In the genomic region with DNA sequence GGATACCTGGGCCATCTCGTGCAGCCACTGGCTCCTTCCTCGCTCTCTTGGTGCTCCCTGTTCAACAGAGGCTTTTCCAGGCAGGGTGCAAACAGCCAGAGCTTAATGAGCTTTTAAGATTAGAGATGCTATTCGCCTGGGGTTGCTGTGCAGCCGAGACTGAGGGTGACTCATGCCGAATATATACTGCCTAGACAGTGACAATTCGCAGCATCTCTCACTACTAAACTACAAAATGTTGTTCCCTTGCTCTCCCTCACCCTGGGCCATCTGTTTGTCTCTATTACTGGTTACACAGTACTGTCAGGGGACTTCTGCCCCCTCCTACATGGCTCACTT, we compare ENCODE assay signal across 17 cellular contexts. TPM values are rescaled to one million over a fixed set of nuclear protein-coding genes. Genes with fewer than 3 reads are reported as not detected.
DNase-seq lines count a peak whose midpoint lies in the region; ATAC-seq and TF ChIP-seq lines count a peak whose summit lies in the region.
"Had no signal": no experiment of that assay in that cellular context is flagged by ENCODE, and none has a peak within 500 bp of the region (broad histone marks: within the 10 kb centered on the region; RNA-seq: fewer than 3 reads in every experiment).

No MANE protein-coding gene starts in this region.

- no peaks in the 10 kb centered on the region for H3K9me3 ChIP-seq in adrenal gland (replicated peaks in 1 of 3)
- H3K9me3 ChIP-seq: prostate gland had no signal

- H3K27ac ChIP-seq in adrenal gland = peak overlapping the region in 3 of 5 donors; percentile 4 to 82 (median 56)
- H3K27ac ChIP-seq: prostate gland, SK-N-MC had no signal

- intact Hi-C loops in adrenal gland (cut with DNase I) = no loop called here

- no peaks in the 10 kb centered on the region; the same call in none of the 2 replicates for H3K27me3 Mint-ChIP-seq in HFFc6 (ENCODE audit: insufficient read depth)
- no peaks in the 10 kb centered on the region for H3K27me3 Mint-ChIP-seq in effector memory CD8-positive, alpha-beta T cell
- H3K27me3 Mint-ChIP-seq: activated CD4-positive, alpha-beta T cell treated with anti-CD3 and anti-CD28 coated beads, Interleukin-2, amount 10 ng/mL, durations not matched to agents 24 days and 14 days; activated naive CD8-positive, alpha-beta T cell had no signal

- peaks cover 16% of the 10 kb centered on the region for H3K4me1 Mint-ChIP-seq in HFFc6 (ENCODE audit: low read depth)
- peaks cover 0 to 1% of the 10 kb centered on the region in 2 donors for H3K4me1 Mint-ChIP-seq in effector memory CD8-positive, alpha-beta T cell (ENCODE audit: low read depth in 2 of 2)

- TF ChIP-seq CTCF in HFFc6 (IDR thresholded peaks at IDR 0.05) (no peak), adrenal gland (IDR thresholded peaks at IDR 0.05) (no peak)

- H3K4me3 ChIP-seq in adrenal gland = no peak overlapping the region
- H3K4me3 ChIP-seq: prostate gland, SK-N-MC had no signal

- no peak overlapping the region for H3K27ac Mint-ChIP-seq in HFFc6
- no peak overlapping the region for H3K27ac Mint-ChIP-seq in effector memory CD8-positive, alpha-beta T cell
- H3K27ac Mint-ChIP-seq: activated CD4-positive, alpha-beta T cell treated with anti-CD3 and anti-CD28 coated beads, Interleukin-2, amount 10 ng/mL, durations not matched to agents 24 days and 14 days; activated naive CD8-positive, alpha-beta T cell had no signal

- DNase-seq in DMS53 (lab: John Stamatoyannopoulos, UW) (peak; percentile 58), DMS53 treated with DMSO at 0.1 percent for 48 hours (lab: John Stamatoyannopoulos, UW; ENCODE audit: unreplicated experiment) (no peak), HFFc6 (peak; percentile 39), adrenal gland (peak in 4 of 7 donors; percentile 44 to 60 (median 45)), middle frontal gyrus (ENCODE audit: extremely low spot score, low spot score) (peak; percentile 47), DMS79 (lab: John Stamatoyannopoulos, UW) (no peak)
- DNase-seq in effector memory CD8-positive, alpha-beta T cell = no peak
- DNase-seq: 8988T; activated CD4-positive, alpha-beta T cell treated with anti-CD3 and anti-CD28 coated beads, Interleukin-2, amount 10 ng/mL, durations not matched to agents 24 days and 14 days; effector CD8-positive, alpha-beta T cell; mammary epithelial cell; stimulated activated CD4-positive, alpha-beta T cell treated with anti-CD3 and anti-CD28 coated beads, Interleukin-4, amount 100 ng/mL, for 1 hour had no signal

- no peak overlapping the region; the same call in none of the 2 replicates for H3K4me3 Mint-ChIP-seq in HFFc6
- H3K4me3 Mint-ChIP-seq in effector memory CD8-positive, alpha-beta T cell = no peak overlapping the region
- H3K4me3 Mint-ChIP-seq: activated CD4-positive, alpha-beta T cell treated with anti-CD3 and anti-CD28 coated beads, Interleukin-2, amount 10 ng/mL, durations not matched to agents 24 days and 14 days; activated naive CD8-positive, alpha-beta T cell had no signal

- H3K27me3 ChIP-seq in adrenal gland = no peaks in the 10 kb centered on the region

- no peak for ATAC-seq in GM21723 (IDR thresholded peaks at IDR 0.05; ENCODE audit: unreplicated experiment)
- no peak for ATAC-seq in effector memory CD8-positive, alpha-beta T cell (replicated peaks)

- no peaks in the 10 kb centered on the region for H3K36me3 ChIP-seq in adrenal gland (replicated peaks in 1 of 2)
- H3K36me3 ChIP-seq: prostate gland had no signal

- peaks cover 8% of the 10 kb centered on the region; the same call in 1 of the 2 replicates for H3K36me3 Mint-ChIP-seq in HFFc6 (ENCODE audit: low read depth)
- H3K36me3 Mint-ChIP-seq in effector memory CD8-positive, alpha-beta T cell (ENCODE audit: insufficient read depth) = no peaks in the 10 kb centered on the region
- H3K36me3 Mint-ChIP-seq: activated naive CD8-positive, alpha-beta T cell had no signal

- peaks cover 10% of the 10 kb centered on the region for H3K9me3 Mint-ChIP-seq in HFFc6
- H3K9me3 Mint-ChIP-seq in effector memory CD8-positive, alpha-beta T cell = no peaks in the 10 kb centered on the region

- H3K4me1 ChIP-seq in adrenal gland (replicated peaks in 1 of 2) = peaks cover 7 to 17% of the 10 kb centered on the region in 2 donors
- H3K4me1 ChIP-seq: prostate gland had no signal

- no peak for TF ChIP-seq POLR2A in adrenal gland (IDR thresholded peaks at IDR 0.05)

- WGBS in adrenal gland, 4 donors = 39 to 56% (median 44%) methylated on average over 6 of the region's 6 CpGs

RNA-seq across cellular contexts. Expression of a gene that starts 26.0 kb away (rescaled TPM):
- total RNA-seq in HFFc6 (2021; fragmentation: NEBNext Ultra II Directional; extraction: Animal tissue kit (Norgen Biotek cat#: 25700)) = not detected
- total RNA-seq in adrenal gland = 100 to 1,000 TPM in 2 of 8 donors, 10 to 100 TPM in 6; 47.8 to 144 (median 82.9) TPM
- polyA plus RNA-seq in adrenal gland = 10 to 100 TPM; 34.3 to 73.2 (median 45.4) TPM
- total RNA-seq: LHCN-M2 had no signal
- polyA plus RNA-seq: mammary epithelial cell had no signal

Comparison
In these comparisons a context has a peak if more than half of its experiments do, and no peak if none do; other contexts are left out.
1. DNase-seq: peak in DMS53 (single experiment), HFFc6 (single experiment), adrenal gland (4 of 7) and middle frontal gyrus (single experiment); none in DMS53 treated with DMSO at 0.1 percent for 48 hours (single experiment), DMS79 (single experiment) and effector memory CD8-positive, alpha-beta T cell (0 of 3).
2. RNA of a gene that starts 26.0 kb away (total RNA-seq): 47.8 to 144 TPM in adrenal gland; not detected in HFFc6; every median in the first group is over 10 times any median in the second.